ENCODE assay signal across 21 cellular contexts in genomic region chr10:66565999-66566398, GRCh38.
A peak's percentile ranks its signal among the peaks of the same experiment; 100 is the strongest.
DNase-seq lines count a peak whose midpoint lies in the region; ATAC-seq and TF ChIP-seq lines count a peak whose summit lies in the region.
"Had no signal": no experiment of that assay in that cellular context is flagged by ENCODE, and none has a peak within 500 bp of the region (broad histone marks: within the 10 kb centered on the region; RNA-seq: fewer than 3 reads in every experiment).

No MANE protein-coding gene starts in this region.

- peaks cover 0 to 7% (median 0%) of the 10 kb centered on the region in 12 donors for H3K4me1 ChIP-seq in heart left ventricle
- no peaks in the 10 kb centered on the region for H3K4me1 ChIP-seq in right cardiac atrium (ENCODE audit: control insufficient read depth, insufficient read depth, low read length)
- H3K4me1 ChIP-seq in neural progenitor cell: no peaks in the 10 kb centered on the region
- H3K4me1 ChIP-seq: A549 had no signal

- H3K4me3 ChIP-seq in heart left ventricle (no peak overlapping the region), right cardiac atrium (ENCODE audit: low read length) (no peak overlapping the region), neural progenitor cell (no peak overlapping the region)
- H3K4me3 ChIP-seq: A549, GM23248 had no signal

- peak overlapping the region; percentile 27 for H3K27ac Mint-ChIP-seq in neural progenitor cell
- H3K27ac Mint-ChIP-seq: CD4-positive, alpha-beta memory T cell had no signal

- H3K27me3 ChIP-seq in heart left ventricle: no peaks in the 10 kb centered on the region
- no peaks in the 10 kb centered on the region for H3K27me3 ChIP-seq in right cardiac atrium (ENCODE audit: control insufficient read depth, insufficient read depth)
- no peaks in the 10 kb centered on the region for H3K27me3 ChIP-seq in neural progenitor cell

- no peak overlapping the region for H3K4me3 Mint-ChIP-seq in neural progenitor cell
- H3K4me3 Mint-ChIP-seq: CD4-positive, alpha-beta memory T cell had no signal

- no peak overlapping the region for H3K9ac ChIP-seq in neural progenitor cell
- H3K9ac ChIP-seq: GM23248 had no signal

- H3K9me3 Mint-ChIP-seq in neural progenitor cell: no peaks in the 10 kb centered on the region

- 52 to 59% (median 55%) methylated on average over 4 of the region's 4 CpGs for WGBS in heart left ventricle, 4 donors
- 47% methylated on average over 4 of the region's 4 CpGs for WGBS in right cardiac atrium

- no peaks in the 10 kb centered on the region for H3F3A ChIP-seq in neural progenitor cell (ENCODE audit: low read depth)

- no peaks in the 10 kb centered on the region for H4K20me1 ChIP-seq in neural progenitor cell (ENCODE audit: low read depth)

- H3K9me3 ChIP-seq in heart left ventricle (no peaks in the 10 kb centered on the region), right cardiac atrium (ENCODE audit: control insufficient read depth, low read length) (no peaks in the 10 kb centered on the region), neural progenitor cell (ENCODE audit: low read depth) (no peaks in the 10 kb centered on the region)
- H3K9me3 ChIP-seq: A549 had no signal

- no peak for DNase-seq in heart left ventricle
- no peak for DNase-seq in Right ventricle myocardium inferior (ENCODE audit: missing footprints)
- DNase-seq in left ventricle myocardium superior: no peak
- no peak for DNase-seq in right cardiac atrium
- DNase-seq in neural progenitor cell (ENCODE audit: low spot score): no peak
- no peak for DNase-seq in Ammon's horn (ENCODE audit: low spot score)
- DNase-seq: 8988T; ACHN; AML-193; C1 segment of cervical spinal cord; Calu3; CD4-positive, alpha-beta memory T cell; COR-L47; DMS53; DMS79 treated with DMSO at 0.1 percent for 48 hours; GF-D8; GM23248; H7; HCEC 1CT had no signal

- H3K27ac ChIP-seq in heart left ventricle (peak overlapping the region in 6 of 12 donors; percentile 15 to 68 (median 58)), right cardiac atrium (ENCODE audit: low read length) (no peak overlapping the region), neural progenitor cell (no peak overlapping the region)
- H3K27ac ChIP-seq: A549, GM23248 had no signal

- H2AFZ ChIP-seq in neural progenitor cell (replicated peaks): no peak overlapping the region
- H2AFZ ChIP-seq: GM23248 had no signal

- H3K27me3 Mint-ChIP-seq in neural progenitor cell (ENCODE audit: insufficient read depth, low read depth): no peaks in the 10 kb centered on the region
- H3K27me3 Mint-ChIP-seq: CD4-positive, alpha-beta memory T cell had no signal

- TF ChIP-seq POLR2A in heart left ventricle (IDR thresholded peaks at IDR 0.05): no peak

- peaks cover 4% of the 10 kb centered on the region for H3K4me1 Mint-ChIP-seq in neural progenitor cell
- H3K4me1 Mint-ChIP-seq: CD4-positive, alpha-beta memory T cell had no signal

- peak; percentile 42 to 76 (median 66) for ATAC-seq in heart left ventricle
- ATAC-seq in Right ventricle myocardium inferior: no peak
- ATAC-seq in left ventricle myocardium superior: peak; percentile 72
- ATAC-seq in right cardiac atrium: no peak
- ATAC-seq in GM21515 (IDR thresholded peaks at IDR 0.05; ENCODE audit: unreplicated experiment): no peak
- ATAC-seq: A549 had no signal

- TF ChIP-seq CTCF in heart left ventricle (IDR thresholded peaks at IDR 0.05) (no peak), neural progenitor cell (IDR thresholded peaks at IDR 0.05) (no peak)

- H3K79me2 ChIP-seq in neural progenitor cell (ENCODE audit: low read depth): no peaks in the 10 kb centered on the region

- no peaks in the 10 kb centered on the region for H3K36me3 Mint-ChIP-seq in neural progenitor cell
- H3K36me3 Mint-ChIP-seq: CD4-positive, alpha-beta memory T cell had no signal

- intact Hi-C loops in heart left ventricle (cut with DNase I) (no loop called here), Right ventricle myocardium inferior (cut with DNase I) (loop anchor here (2.0 kb wide), 1 partner anchor 67 kb away; no protein-coding TSS in a partner anchor), left ventricle myocardium superior (cut with micrococcal nuclease) (no loop called here), right cardiac atrium (cut with DNase I) (no loop called here)

- H3K36me3 ChIP-seq in heart left ventricle (no peaks in the 10 kb centered on the region), neural progenitor cell (no peaks in the 10 kb centered on the region)

- no peak overlapping the region for H3K4me2 ChIP-seq in neural progenitor cell
- H3K4me2 ChIP-seq: A549 had no signal

Comparison
In these comparisons a context has a peak if more than half of its experiments do, and no peak if none do; other contexts are left out.
1. ATAC-seq: peak in heart left ventricle (4 of 4) and left ventricle myocardium superior (single experiment); none in Right ventricle myocardium inferior (single experiment), right cardiac atrium (0 of 2) and GM21515 (single experiment).